ENCODE assay signal across 1 cellular context in genomic region chr4:74964311-74964710, GRCh38.
TF ChIP-seq lines count a peak whose summit lies in the region.

No MANE protein-coding gene starts in this region.

TF ChIP-seq in GM12878, 131 proteins besides CTCF, POLR2A, EP300 and RAD21 (continued from another document):
- no peak for TF ChIP-seq LARP7 (IDR thresholded peaks at IDR 0.05)
